In genomic region chr10:109106604-109107003, GRCh38 we compare ENCODE assay signal across 8 cellular contexts.
"Had no signal": no experiment of that assay in that cellular context is flagged by ENCODE, and none has a peak within 500 bp of the region (broad histone marks: within the 10 kb centered on the region; RNA-seq: fewer than 3 reads in every experiment).

No MANE protein-coding gene starts in this region.

- ATAC-seq: GM12878 had no signal

- H3K4me3 ChIP-seq: GM12878 had no signal

- FAIRE-seq: G401.6, GM12878, GM12891, GM12892, GM18507, GM19239 had no signal

- DNase-seq: GDM1, GF-D8 had no signal
